ENCODE assay signal across 1 cellular context in the genomic region with DNA sequence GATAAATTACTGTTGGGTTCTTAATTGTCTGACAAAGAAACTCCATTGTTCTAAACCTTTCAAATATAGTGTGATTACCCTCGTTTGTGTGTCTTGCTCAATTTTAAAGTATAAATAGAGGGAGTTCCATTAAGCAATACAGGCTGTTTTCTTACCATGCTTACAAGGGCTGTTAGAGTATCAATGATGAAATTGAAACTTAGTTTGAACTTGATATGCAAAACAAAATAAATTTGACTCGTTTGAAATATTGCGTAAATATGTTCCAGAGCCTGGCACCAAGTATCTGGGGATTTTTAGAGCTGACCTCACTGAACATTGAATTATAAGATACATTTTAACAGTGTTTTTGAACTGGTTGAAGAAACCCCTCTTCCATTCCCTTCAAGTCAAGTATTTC.
A peak's percentile ranks its signal among the peaks of the same experiment; 100 is the strongest.
TF ChIP-seq lines count a peak whose summit lies in the region.

No MANE protein-coding gene starts in this region.

TF ChIP-seq in K562, 482 proteins besides CTCF, POLR2A, EP300 and RAD21:
- TF ChIP-seq ZNF24 (IDR thresholded peaks at IDR 0.05) (no peak), CEBPG (CRISPR knock-in tag; IDR thresholded peaks at IDR 0.05) (no peak), CEBPG (tag; conservative IDR thresholded peaks at IDR 0.05 in 1 of 2, IDR thresholded peaks at IDR 0.05 in 1 of 2) (peak; percentile 31 to 56; a peak in 3 of 4 replicates), MXD1 (CRISPR knock-in tag; IDR thresholded peaks at IDR 0.05; ENCODE audit: borderline replicate concordance, poor library complexity, severe bottlenecking) (no peak), CEBPB (tag; IDR thresholded peaks at IDR 0.05) (peak; percentile 48; the same call in 1 of the 2 replicates)
